Comparison of ENCODE assay signal across 9 cellular contexts in genomic region chr18:79506191-79507075, GRCh38.
A peak's percentile ranks its signal among the peaks of the same experiment; 100 is the strongest.
DNase-seq lines count a peak whose midpoint lies in the region; ATAC-seq, FAIRE-seq and TF ChIP-seq lines count a peak whose summit lies in the region.
"Had no signal": no experiment of that assay in that cellular context is flagged by ENCODE, and none has a peak within 500 bp of the region (broad histone marks: within the 10 kb centered on the region; RNA-seq: fewer than 3 reads in every experiment).

No MANE protein-coding gene starts in this region.

- peak overlapping the region; percentile 90 to 95 for H3K27ac Mint-ChIP-seq in activated naive CD4-positive, alpha-beta T cell treated with anti-CD3 and anti-CD28 coated beads, Interleukin-2, amount 50 U/mL, for 72 hours
- no peak overlapping the region for H3K27ac Mint-ChIP-seq in HFFc6

- no peaks in the 10 kb centered on the region for H3K9me1 ChIP-seq in keratinocyte (ENCODE audit: control insufficient read depth, extremely low read depth, insufficient read depth, low read length)

- H3K36me3 ChIP-seq in keratinocyte (ENCODE audit: control insufficient read depth in 2 of 2, extremely low read depth in 1 of 2, insufficient read depth in 2 of 2, low read length in 2 of 2) = no peaks in the 10 kb centered on the region

- no peaks in the 10 kb centered on the region for H4K20me1 ChIP-seq in keratinocyte (ENCODE audit: control insufficient read depth, extremely low read depth, insufficient read depth, low read length)

- H3K27me3 ChIP-seq in keratinocyte (ENCODE audit: control insufficient read depth, extremely low read depth, insufficient read depth, low read length) = peaks cover 6% of the 10 kb centered on the region

- no peak overlapping the region for H3K4me2 ChIP-seq in keratinocyte (ENCODE audit: control insufficient read depth, extremely low read depth, insufficient read depth, low read depth, low read length)

- peaks cover 10% of the 10 kb centered on the region for H3K4me1 ChIP-seq in keratinocyte (ENCODE audit: control insufficient read depth, extremely low read depth, insufficient read depth, low read length)

- H3K27me3 Mint-ChIP-seq in HFFc6 (ENCODE audit: insufficient read depth) = peaks cover 8% of the 10 kb centered on the region

- no peaks in the 10 kb centered on the region for H3K79me2 ChIP-seq in keratinocyte (ENCODE audit: control insufficient read depth, insufficient read depth, low read length)

- no peak overlapping the region for H3K27ac ChIP-seq in keratinocyte (ENCODE audit: control insufficient read depth, insufficient read depth, low read length)
- peak overlapping the region; percentile 80 for H3K27ac ChIP-seq in substantia nigra (ENCODE audit: low read depth, low read length, poor library complexity, severe bottlenecking)

- no peak overlapping the region for H3K4me3 Mint-ChIP-seq in HFFc6

- DNase-seq in NCI-H1092 treated with DMSO at 0.1 percent for 48 hours (lab: John Stamatoyannopoulos, UW) (peak; percentile 39), NCI-H1092 (lab: John Stamatoyannopoulos, UW) (no peak), keratinocyte (ENCODE audit: low read depth, low spot score) (no peak), substantia nigra (lab: John Stamatoyannopoulos, UW) (no peak), superior temporal gyrus (ENCODE audit: extremely low spot score) (no peak), HFFc6 (no peak)
- peak in 1 of 2 donors; percentile 55 for DNase-seq in activated naive CD4-positive, alpha-beta T cell treated with anti-CD3 and anti-CD28 coated beads, Interleukin-2, amount 50 U/mL, for 72 hours (ENCODE audit: low spot score in 2 of 2)

- ATAC-seq in activated naive CD4-positive, alpha-beta T cell treated with anti-CD3 and anti-CD28 coated beads, Interleukin-2, amount 50 U/mL, for 72 hours = peak in 1 of 2 donors; percentile 35
- ATAC-seq in HG02884 (IDR thresholded peaks at IDR 0.05; ENCODE audit: unreplicated experiment) = no peak

- no peaks in the 10 kb centered on the region for H3K9me3 ChIP-seq in keratinocyte (ENCODE audit: control insufficient read depth, low read depth, low read length)

- H3K9me3 Mint-ChIP-seq in activated naive CD4-positive, alpha-beta T cell treated with anti-CD3 and anti-CD28 coated beads, Interleukin-2, amount 50 U/mL, for 72 hours = no peaks in the 10 kb centered on the region
- peaks cover 7% of the 10 kb centered on the region; the same call in 1 of the 2 replicates for H3K9me3 Mint-ChIP-seq in HFFc6

- H3K9ac ChIP-seq in keratinocyte (ENCODE audit: control insufficient read depth, extremely low read depth, insufficient read depth, low read length) = peak overlapping the region; percentile 37

- no peak for TF ChIP-seq CTCF in keratinocyte (optimal IDR thresholded peaks at IDR 0.05 in 1 of 3, IDR thresholded peaks at IDR 0.05 in 1 of 3, conservative IDR thresholded peaks at IDR 0.05 in 1 of 3; ENCODE audit: extremely low read depth in 1 of 3, insufficient read depth in 2 of 3, low read length in 3 of 3)
- no peak for TF ChIP-seq CTCF in HFFc6 (IDR thresholded peaks at IDR 0.05)

- dilution Hi-C loops in keratinocyte (cut with MboI; ENCODE audit: extremely low pct_ligation_motif_present, low sequenced_read_pairs) = no loop called here

- H3K36me3 Mint-ChIP-seq in activated naive CD4-positive, alpha-beta T cell treated with anti-CD3 and anti-CD28 coated beads, Interleukin-2, amount 50 U/mL, for 72 hours = peaks cover 7 to 37% of the 10 kb centered on the region in 2 donors
- H3K36me3 Mint-ChIP-seq in HFFc6 (ENCODE audit: low read depth) = no peaks in the 10 kb centered on the region

- peak; percentile 5 for FAIRE-seq in keratinocyte (lab: Jason Lieb, UNC)
- FAIRE-seq: A204.1 had no signal

- H3K4me3 ChIP-seq in keratinocyte (ENCODE audit: control insufficient read depth in 2 of 3, extremely low read depth in 1 of 3, insufficient read depth in 2 of 3, low read depth in 1 of 3, low read length in 3 of 3) = no peak overlapping the region

- peaks cover 15% of the 10 kb centered on the region for H3K4me1 Mint-ChIP-seq in HFFc6 (ENCODE audit: low read depth)

- H2AFZ ChIP-seq in keratinocyte (ENCODE audit: control insufficient read depth, low read length) = peak overlapping the region; percentile 90
